Comparison of ENCODE assay signal across 8 cellular contexts in genomic region chr6:27126815-27127537, GRCh38.
DNase-seq lines count a peak whose midpoint lies in the region; ATAC-seq and TF ChIP-seq lines count a peak whose summit lies in the region.

No MANE protein-coding gene starts in this region.

- POLR2A ChIA-PET in Panc1 (lab: Charles Lee) = interaction anchor here (0.5 to 1.4 kb wide), 6 partner anchors 8 to 1034 kb away, joined by 3 to 16 read pairs (median 4); a partner anchor contains a TSS

- H3K9me3 Mint-ChIP-seq in neural crest cell = peaks cover 2% of the 10 kb centered on the region

- peak overlapping the region; percentile 73 for H3K4me3 ChIP-seq in BE2C (ENCODE audit: low read depth, low read length)
- H3K4me3 ChIP-seq in Panc1 (ENCODE audit: low read depth in 2 of 2, low read length in 2 of 2) = peak overlapping the region; percentile 34 to 67
- peak overlapping the region; percentile 40 to 71 (median 61) for H3K4me3 ChIP-seq in subcutaneous abdominal adipose tissue (ENCODE audit: low read depth in 1 of 5, low read length in 5 of 5)

- DNase-seq in BE2C = peak; percentile 89
- DNase-seq in Panc1 (ENCODE audit: low read depth, low spot score) = peak; percentile 92
- DNase-seq in activated T-helper 1 cell treated with Interleukin-2 at 50 U/mL for 16 hours (ENCODE audit: low read depth) = peak; percentile 66
- DNase-seq in fibroblast of peridontal ligament (ENCODE audit: extremely low read depth) = peak; percentile 95
- peak; percentile 88 for DNase-seq in neural crest cell (ENCODE audit: low read depth, low spot score)

- peaks cover 2% of the 10 kb centered on the region for H3K27me3 Mint-ChIP-seq in neural crest cell (ENCODE audit: low read depth)

- H3K36me3 Mint-ChIP-seq in neural crest cell (ENCODE audit: low read depth) = no peaks in the 10 kb centered on the region

- CTCF ChIA-PET in Panc1 (lab: Charles Lee) = interaction anchor here (0.7 to 1.5 kb wide), 7 partner anchors 18 to 50 kb away, joined by 3 to 7 read pairs (median 3); no protein-coding TSS in a partner anchor

- H3K27me3 ChIP-seq in BE2C = no peaks in the 10 kb centered on the region
- H3K27me3 ChIP-seq in Panc1 (ENCODE audit: control insufficient read depth, insufficient read depth, low read length) = no peaks in the 10 kb centered on the region
- H3K27me3 ChIP-seq in subcutaneous abdominal adipose tissue (ENCODE audit: control insufficient read depth in 5 of 5, insufficient read depth in 4 of 5, low read length in 5 of 5) = no peaks in the 10 kb centered on the region

- peak overlapping the region in 4 of 5 donors; percentile 4 to 60 (median 44) for H3K9ac ChIP-seq in subcutaneous abdominal adipose tissue (ENCODE audit: low read length in 5 of 5)

- H3K4me1 ChIP-seq in BE2C = no peaks in the 10 kb centered on the region
- H3K4me1 ChIP-seq in Panc1 (ENCODE audit: control insufficient read depth, insufficient read depth, low read length) = peaks cover 43% of the 10 kb centered on the region
- peaks cover 0 to 18% (median 11%) of the 10 kb centered on the region in 5 donors for H3K4me1 ChIP-seq in subcutaneous abdominal adipose tissue (ENCODE audit: control insufficient read depth in 5 of 5, insufficient read depth in 5 of 5, low read length in 5 of 5)

- H3K36me3 ChIP-seq in BE2C (no peaks in the 10 kb centered on the region), Panc1 (ENCODE audit: control insufficient read depth, insufficient read depth, low read length) (no peaks in the 10 kb centered on the region; the same call in 1 of the 2 replicates), subcutaneous abdominal adipose tissue (ENCODE audit: control insufficient read depth in 5 of 5, insufficient read depth in 5 of 5, low read length in 5 of 5) (no peaks in the 10 kb centered on the region)

- ATAC-seq in GM19035 (IDR thresholded peaks at IDR 0.05; ENCODE audit: unreplicated experiment) (peak; percentile 58), HG03442 (IDR thresholded peaks at IDR 0.05; ENCODE audit: unreplicated experiment) (peak; percentile 65), Panc1 (peak; percentile 86)

- no TSS peak for BruUV-seq in Panc1 (replicated peaks; lab: Mats Ljungman, UMichigan)

- peak overlapping the region; percentile 92 for H3K4me3 Mint-ChIP-seq in neural crest cell

- in situ Hi-C loops in Panc1 (cut with HindIII; ENCODE audit: low pct_unique_long_range_greater_than_20kb, low sequenced_read_pairs) = no loop called here

- TF ChIP-seq CTCF in BE2C (IDR thresholded peaks at IDR 0.05; ENCODE audit: low read depth, low read length) (peak; percentile 84), Panc1 (IDR thresholded peaks at IDR 0.05) (peak; percentile 93), neural crest cell (conservative IDR thresholded peaks at IDR 0.05) (peak; percentile 87)

- intact Hi-C loops in Panc1 (cut with micrococcal nuclease; ENCODE audit: unreplicated experiment) = no loop called here

- peaks cover 21% of the 10 kb centered on the region for H3K4me1 Mint-ChIP-seq in neural crest cell

- H3K27ac ChIP-seq in Panc1 (ENCODE audit: low read length) (peak overlapping the region; percentile 100), subcutaneous abdominal adipose tissue (ENCODE audit: low read depth, low read length) (peak overlapping the region; percentile 60)

- peak overlapping the region; percentile 39 for H3K27ac Mint-ChIP-seq in neural crest cell (ENCODE audit: unreplicated experiment)

- H3K9me3 ChIP-seq in BE2C (no peaks in the 10 kb centered on the region), Panc1 (ENCODE audit: control insufficient read depth, insufficient read depth, low read depth, low read length) (no peaks in the 10 kb centered on the region), subcutaneous abdominal adipose tissue (ENCODE audit: control insufficient read depth in 5 of 5, low read length in 5 of 5) (no peaks in the 10 kb centered on the region)

Comparison
In these comparisons a context has a peak if more than half of its experiments do, and no peak if none do; other contexts are left out.
1. Peak in every context shown above with its lines: DNase-seq, ATAC-seq, H3K4me3 ChIP-seq and H3K27ac ChIP-seq.